In genomic region chr12:69966409-69966808, GRCh38 we compare ENCODE assay signal across 10 cellular contexts.
DNase-seq lines count a peak whose midpoint lies in the region; ATAC-seq, FAIRE-seq and TF ChIP-seq lines count a peak whose summit lies in the region.
"Had no signal": no experiment of that assay in that cellular context is flagged by ENCODE, and none has a peak within 500 bp of the region (broad histone marks: within the 10 kb centered on the region; RNA-seq: fewer than 3 reads in every experiment).

No MANE protein-coding gene starts in this region.

- no peaks in the 10 kb centered on the region for H3K9me3 Mint-ChIP-seq in chondrocyte (ENCODE audit: low read depth)
- no peaks in the 10 kb centered on the region for H3K9me3 Mint-ChIP-seq in stimulated activated memory B cell treated with anti-CD40 and anti-IgM and Interleukin-4, amounts not matched to agents 10 μg/mL and 1 μg/mL and 100 μg/mL, for 72 hours
- H3K9me3 Mint-ChIP-seq: activated naive CD4-positive, alpha-beta T cell treated with anti-CD3 and anti-CD28 coated beads, Interleukin-2, amount 50 U/mL, for 24 hours had no signal

- H3K27ac ChIP-seq in Karpas-422 (ENCODE audit: low read length) (no peak overlapping the region), stomach (no peak overlapping the region)

- H3K36me3 ChIP-seq in Karpas-422 (ENCODE audit: insufficient read depth, low read length), result no peaks in the 10 kb centered on the region
- no peaks in the 10 kb centered on the region for H3K36me3 ChIP-seq in kidney epithelial cell (ENCODE audit: control insufficient read depth, insufficient read depth, low read length)
- H3K36me3 ChIP-seq in stomach, result no peaks in the 10 kb centered on the region

- WGBS in stomach, 5 donors, result 43 to 77% (median 67%) methylated on average over 1 of the region's 1 CpG

- H3K4me1 Mint-ChIP-seq in chondrocyte (ENCODE audit: low read depth), result peaks cover 21% of the 10 kb centered on the region
- no peaks in the 10 kb centered on the region for H3K4me1 Mint-ChIP-seq in stimulated activated memory B cell treated with anti-CD40 and anti-IgM and Interleukin-4, amounts not matched to agents 10 μg/mL and 1 μg/mL and 100 μg/mL, for 72 hours
- H3K4me1 Mint-ChIP-seq: activated naive CD4-positive, alpha-beta T cell treated with anti-CD3 and anti-CD28 coated beads, Interleukin-2, amount 50 U/mL, for 24 hours had no signal

- H4K20me1 ChIP-seq in Karpas-422 (ENCODE audit: insufficient read depth, low read depth, low read length), result no peaks in the 10 kb centered on the region

- H3K27me3 ChIP-seq in Karpas-422 (ENCODE audit: low read length) (no peaks in the 10 kb centered on the region), kidney epithelial cell (ENCODE audit: control insufficient read depth, insufficient read depth, low read length) (no peaks in the 10 kb centered on the region), stomach (no peaks in the 10 kb centered on the region)

- H3K4me3 ChIP-seq in Karpas-422 (ENCODE audit: low read length) (no peak overlapping the region), kidney epithelial cell (ENCODE audit: low read depth, low read length) (no peak overlapping the region), stomach (no peak overlapping the region)

- no peak for DNase-seq in Karpas-422
- DNase-seq in chondrocyte (ENCODE audit: low spot score), result no peak
- peak; percentile 47 for DNase-seq in kidney epithelial cell (ENCODE audit: low read depth)
- DNase-seq in urothelium cell line (ENCODE audit: low spot score), result peak; percentile 73
- DNase-seq in stomach, result no peak
- DNase-seq in T-helper 9 cell, result no peak
- DNase-seq in Kasumi-1 (lab: John Stamatoyannopoulos, UW), result no peak
- DNase-seq: NCI-H524 treated with DMSO at 0.1 percent for 48 hours had no signal

- H3K36me3 Mint-ChIP-seq in chondrocyte (ENCODE audit: low read depth), result no peaks in the 10 kb centered on the region
- no peaks in the 10 kb centered on the region for H3K36me3 Mint-ChIP-seq in stimulated activated memory B cell treated with anti-CD40 and anti-IgM and Interleukin-4, amounts not matched to agents 10 μg/mL and 1 μg/mL and 100 μg/mL, for 72 hours
- H3K36me3 Mint-ChIP-seq: activated naive CD4-positive, alpha-beta T cell treated with anti-CD3 and anti-CD28 coated beads, Interleukin-2, amount 50 U/mL, for 24 hours had no signal

- H3K79me2 ChIP-seq in Karpas-422 (ENCODE audit: low read length), result no peaks in the 10 kb centered on the region

- no peaks in the 10 kb centered on the region for H3K9me3 ChIP-seq in Karpas-422 (ENCODE audit: low read length)
- H3K9me3 ChIP-seq in stomach, result no peaks in the 10 kb centered on the region

- no peak for TF ChIP-seq CTCF in chondrocyte (IDR thresholded peaks at IDR 0.05)
- no peak for TF ChIP-seq CTCF in kidney epithelial cell (IDR thresholded peaks at IDR 0.05; ENCODE audit: insufficient read depth, low read length, poor library complexity, severe bottlenecking)
- TF ChIP-seq CTCF in stomach (IDR thresholded peaks at IDR 0.05), result no peak

- no peaks in the 10 kb centered on the region for H3K27me3 Mint-ChIP-seq in chondrocyte (ENCODE audit: low read depth)
- no peaks in the 10 kb centered on the region for H3K27me3 Mint-ChIP-seq in stimulated activated memory B cell treated with anti-CD40 and anti-IgM and Interleukin-4, amounts not matched to agents 10 μg/mL and 1 μg/mL and 100 μg/mL, for 72 hours
- H3K27me3 Mint-ChIP-seq: activated naive CD4-positive, alpha-beta T cell treated with anti-CD3 and anti-CD28 coated beads, Interleukin-2, amount 50 U/mL, for 24 hours had no signal

- intact Hi-C loops in stomach (cut with DNase I; ENCODE audit: low total_unique reads), result no loop called here

- H3K4me1 ChIP-seq in Karpas-422 (ENCODE audit: low read length) (peaks cover 15% of the 10 kb centered on the region), stomach (peaks cover 0 to 13% (median 5%) of the 10 kb centered on the region in 4 donors)

- peak overlapping the region; percentile 82 for H3K27ac Mint-ChIP-seq in chondrocyte (ENCODE audit: unreplicated experiment)
- no peak overlapping the region for H3K27ac Mint-ChIP-seq in stimulated activated memory B cell treated with anti-CD40 and anti-IgM and Interleukin-4, amounts not matched to agents 10 μg/mL and 1 μg/mL and 100 μg/mL, for 72 hours
- H3K27ac Mint-ChIP-seq: activated naive CD4-positive, alpha-beta T cell treated with anti-CD3 and anti-CD28 coated beads, Interleukin-2, amount 50 U/mL, for 24 hours had no signal

- no peak overlapping the region for H3K4me3 Mint-ChIP-seq in chondrocyte (ENCODE audit: unreplicated experiment)
- no peak overlapping the region for H3K4me3 Mint-ChIP-seq in stimulated activated memory B cell treated with anti-CD40 and anti-IgM and Interleukin-4, amounts not matched to agents 10 μg/mL and 1 μg/mL and 100 μg/mL, for 72 hours
- H3K4me3 Mint-ChIP-seq: activated naive CD4-positive, alpha-beta T cell treated with anti-CD3 and anti-CD28 coated beads, Interleukin-2, amount 50 U/mL, for 24 hours had no signal

- H3K9ac ChIP-seq in Karpas-422 (ENCODE audit: low read length), result no peak overlapping the region

- H2AFZ ChIP-seq in Karpas-422 (ENCODE audit: low read length), result peak overlapping the region; percentile 75

- no peak for ATAC-seq in stimulated activated memory B cell treated with anti-CD40 and anti-IgM and Interleukin-4, amounts not matched to agents 10 μg/mL and 1 μg/mL and 100 μg/mL, for 72 hours

- TF ChIP-seq POLR2A in stomach (IDR thresholded peaks at IDR 0.05), result no peak

- no peak for FAIRE-seq in urothelium cell line (lab: Jason Lieb, UNC)

- no peak overlapping the region for H3K4me2 ChIP-seq in Karpas-422 (ENCODE audit: low read depth, low read length, poor library complexity, severe bottlenecking)

- no peak for TF ChIP-seq EP300 in stomach (IDR thresholded peaks at IDR 0.05)

- H3K9me2 ChIP-seq in Karpas-422 (replicated peaks; ENCODE audit: insufficient read depth, low read length), result no peaks in the 10 kb centered on the region

Comparison
In these comparisons a context has a peak if more than half of its experiments do, and no peak if none do; other contexts are left out.
1. DNase-seq: peak in kidney epithelial cell (single experiment) and urothelium cell line (single experiment); none in Karpas-422 (single experiment), chondrocyte (single experiment), stomach (single experiment), T-helper 9 cell (single experiment) and Kasumi-1 (0 of 2).